In the genomic region with DNA sequence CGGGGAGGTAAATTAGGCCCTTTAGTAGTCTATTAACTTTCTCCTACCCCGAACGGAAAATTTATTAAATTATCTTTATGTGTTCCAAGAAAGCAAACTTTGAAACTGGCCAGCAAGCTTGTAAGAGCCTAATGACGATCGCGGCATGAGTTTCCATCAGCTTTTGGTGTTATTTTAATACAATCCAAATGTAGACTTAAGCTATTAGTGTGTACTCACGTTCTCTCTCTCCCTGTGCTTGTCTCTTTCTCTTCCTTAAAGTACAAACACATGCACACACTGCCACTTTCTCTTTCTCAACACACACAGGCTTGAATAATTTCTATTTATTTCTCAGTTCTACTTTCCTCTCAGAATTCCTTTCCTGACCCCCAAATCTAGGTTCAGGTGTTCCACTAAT, we compare ENCODE assay signal across 19 cellular contexts.
DNase-seq lines count a peak whose midpoint lies in the region; ATAC-seq and TF ChIP-seq lines count a peak whose summit lies in the region.
"Had no signal": no experiment of that assay in that cellular context is flagged by ENCODE, and none has a peak within 500 bp of the region (broad histone marks: within the 10 kb centered on the region; RNA-seq: fewer than 3 reads in every experiment).

No MANE protein-coding gene starts in this region.

- H3K36me3 ChIP-seq in left ventricle myocardium inferior (no peaks in the 10 kb centered on the region), heart left ventricle (no peaks in the 10 kb centered on the region), osteoblast (ENCODE audit: insufficient read depth, low read length) (no peaks in the 10 kb centered on the region), Peyer's patch (no peaks in the 10 kb centered on the region), MG63 (no peaks in the 10 kb centered on the region)

- H3K9me3 Mint-ChIP-seq in WTC11: no peaks in the 10 kb centered on the region
- H3K9me3 Mint-ChIP-seq: stimulated activated naive CD8-positive, alpha-beta T cell treated with anti-CD3 and anti-CD28 coated beads, Interleukin-15, Interleukin-2, amounts not matched to agents 100 ng/mL and 50 ng/mL, for 24 hours; T-helper 1 cell treated with Interleukin-12 subunit alpha and Interleukin-12 subunit beta and Interleukin-4 antibody, amounts not matched to agents 30 μg/mL and 1 μg/mL, for 36 hours had no signal

- H3K4me1 ChIP-seq in left ventricle myocardium inferior (no peaks in the 10 kb centered on the region), heart left ventricle (peaks cover 0 to 22% (median 0%) of the 10 kb centered on the region in 12 donors), osteoblast (ENCODE audit: insufficient read depth, low read length) (peaks cover 20% of the 10 kb centered on the region), Peyer's patch (no peaks in the 10 kb centered on the region)
- H3K4me1 ChIP-seq: A549, parathyroid adenoma had no signal

- POLR2A ChIA-PET in WTC11 (lab: Charles Lee): no interaction called here

- 86 to 90% (median 88%) methylated on average over 7 of the region's 7 CpGs for WGBS in heart left ventricle, 4 donors

- H3K27ac ChIP-seq in left ventricle myocardium inferior (replicated peaks) (peak overlapping the region; percentile 24), heart left ventricle (peak overlapping the region in 2 of 12 donors; percentile 27 to 65), osteoblast (ENCODE audit: low read depth, low read length) (peak overlapping the region; percentile 76), Peyer's patch (no peak overlapping the region)
- H3K27ac ChIP-seq: A549, parathyroid adenoma, RWPE1 had no signal

- peaks cover 5% of the 10 kb centered on the region; the same call in 1 of the 2 replicates for H3K4me1 Mint-ChIP-seq in WTC11

- H3K4me3 ChIP-seq in left ventricle myocardium inferior (no peak overlapping the region), heart left ventricle (no peak overlapping the region), epithelial cell of esophagus (ENCODE audit: low read length) (no peak overlapping the region), osteoblast (ENCODE audit: insufficient read depth, low read length) (peak overlapping the region; percentile 20), Peyer's patch (no peak overlapping the region), MG63 (no peak overlapping the region)
- H3K4me3 ChIP-seq: A549 had no signal

- ATAC-seq in heart left ventricle (no peak), WTC11 (no peak)
- ATAC-seq: A549 had no signal

- no peak overlapping the region for H3K4me3 Mint-ChIP-seq in WTC11
- H3K4me3 Mint-ChIP-seq: stimulated activated naive CD8-positive, alpha-beta T cell treated with anti-CD3 and anti-CD28 coated beads, Interleukin-15, Interleukin-2, amounts not matched to agents 100 ng/mL and 50 ng/mL, for 24 hours; T-helper 1 cell treated with Interleukin-12 subunit alpha and Interleukin-12 subunit beta and Interleukin-4 antibody, amounts not matched to agents 30 μg/mL and 1 μg/mL, for 36 hours had no signal

- no peak overlapping the region for H3K27ac Mint-ChIP-seq in WTC11
- H3K27ac Mint-ChIP-seq: stimulated activated naive CD8-positive, alpha-beta T cell treated with anti-CD3 and anti-CD28 coated beads, Interleukin-15, Interleukin-2, amounts not matched to agents 100 ng/mL and 50 ng/mL, for 24 hours; T-helper 1 cell treated with Interleukin-12 subunit alpha and Interleukin-12 subunit beta and Interleukin-4 antibody, amounts not matched to agents 30 μg/mL and 1 μg/mL, for 36 hours had no signal

- H3K27me3 Mint-ChIP-seq in WTC11 (ENCODE audit: low read depth): no peaks in the 10 kb centered on the region
- H3K27me3 Mint-ChIP-seq: stimulated activated naive CD8-positive, alpha-beta T cell treated with anti-CD3 and anti-CD28 coated beads, Interleukin-15, Interleukin-2, amounts not matched to agents 100 ng/mL and 50 ng/mL, for 24 hours had no signal

- no peaks in the 10 kb centered on the region for H3K79me2 ChIP-seq in osteoblast (ENCODE audit: insufficient read depth, low read length)
- H3K79me2 ChIP-seq: parathyroid adenoma had no signal

- intact Hi-C loops in left ventricle myocardium inferior (cut with micrococcal nuclease) (no loop called here), heart left ventricle (cut with DNase I) (no loop called here)

- TF ChIP-seq POLR2A in heart left ventricle (IDR thresholded peaks at IDR 0.05): no peak
- no peak for TF ChIP-seq POLR2A in Peyer's patch (IDR thresholded peaks at IDR 0.05)

- CTCF ChIA-PET in WTC11 (lab: Charles Lee): no interaction called here

- peak overlapping the region; percentile 52 for H2AFZ ChIP-seq in osteoblast (ENCODE audit: low read length)
- H2AFZ ChIP-seq: parathyroid adenoma had no signal

- no peak for TF ChIP-seq CTCF in left ventricle myocardium inferior (IDR thresholded peaks at IDR 0.05; ENCODE audit: borderline replicate concordance)
- TF ChIP-seq CTCF in heart left ventricle (IDR thresholded peaks at IDR 0.05): no peak
- no peak for TF ChIP-seq CTCF in epithelial cell of esophagus (IDR thresholded peaks at IDR 0.05; ENCODE audit: insufficient read depth, low read depth, low read length, missing control alignments)
- no peak for TF ChIP-seq CTCF in osteoblast (IDR thresholded peaks at IDR 0.05; ENCODE audit: extremely low read depth, low read depth, low read length)
- TF ChIP-seq CTCF in Peyer's patch (IDR thresholded peaks at IDR 0.05): no peak
- no peak for TF ChIP-seq CTCF in WTC11 (IDR thresholded peaks at IDR 0.05)

- H3K36me3 Mint-ChIP-seq in WTC11: no peaks in the 10 kb centered on the region

- no peaks in the 10 kb centered on the region for H3K9me3 ChIP-seq in left ventricle myocardium inferior (replicated peaks)
- H3K9me3 ChIP-seq in heart left ventricle: no peaks in the 10 kb centered on the region
- H3K9me3 ChIP-seq in osteoblast (ENCODE audit: low read depth, low read length): no peaks in the 10 kb centered on the region
- H3K9me3 ChIP-seq in Peyer's patch: no peaks in the 10 kb centered on the region
- H3K9me3 ChIP-seq in MG63: no peaks in the 10 kb centered on the region
- H3K9me3 ChIP-seq: A549 had no signal

- H3K27me3 ChIP-seq in left ventricle myocardium inferior (ENCODE audit: low read depth): no peaks in the 10 kb centered on the region
- no peaks in the 10 kb centered on the region for H3K27me3 ChIP-seq in heart left ventricle
- H3K27me3 ChIP-seq in osteoblast (ENCODE audit: insufficient read depth, low read length): no peaks in the 10 kb centered on the region
- H3K27me3 ChIP-seq in Peyer's patch: no peaks in the 10 kb centered on the region
- H3K27me3 ChIP-seq in MG63: no peaks in the 10 kb centered on the region

- H4K20me1 ChIP-seq in osteoblast (ENCODE audit: insufficient read depth, low read length): no peaks in the 10 kb centered on the region

- peak overlapping the region; percentile 55 for H3K4me2 ChIP-seq in osteoblast (ENCODE audit: insufficient read depth, low read length)
- H3K4me2 ChIP-seq: A549 had no signal

- DNase-seq in left ventricle myocardium inferior: no peak
- no peak for DNase-seq in heart left ventricle
- DNase-seq in epithelial cell of esophagus (ENCODE audit: low read depth): peak; percentile 2
- no peak for DNase-seq in osteoblast (ENCODE audit: insufficient read length, low spot score, missing footprints)
- no peak for DNase-seq in Peyer's patch
- DNase-seq in MG63: no peak
- DNase-seq in WTC11 (ENCODE audit: low spot score): no peak
- no peak for DNase-seq in UCSD-AML1 (lab: John Stamatoyannopoulos, UW; ENCODE audit: unreplicated experiment)
- DNase-seq: activated CD4-positive, alpha-beta T cell treated with anti-CD3 and anti-CD28 coated beads for 1 hour; activated CD8-positive, alpha-beta memory T cell treated with anti-CD3 and anti-CD28 coated beads, Interleukin-2, amount 50 U/mL, for 4 hours; activated naive CD4-positive, alpha-beta T cell; effector CD4-positive, alpha-beta T cell; NCI-H1694 treated with DMSO at 0.1 percent for 48 hours; NCI-H524 treated with DMSO at 0.1 percent for 48 hours had no signal

TF ChIP-seq in WTC11, 78 proteins besides CTCF, POLR2A, EP300 and RAD21:
- TF ChIP-seq, protein P1, sequence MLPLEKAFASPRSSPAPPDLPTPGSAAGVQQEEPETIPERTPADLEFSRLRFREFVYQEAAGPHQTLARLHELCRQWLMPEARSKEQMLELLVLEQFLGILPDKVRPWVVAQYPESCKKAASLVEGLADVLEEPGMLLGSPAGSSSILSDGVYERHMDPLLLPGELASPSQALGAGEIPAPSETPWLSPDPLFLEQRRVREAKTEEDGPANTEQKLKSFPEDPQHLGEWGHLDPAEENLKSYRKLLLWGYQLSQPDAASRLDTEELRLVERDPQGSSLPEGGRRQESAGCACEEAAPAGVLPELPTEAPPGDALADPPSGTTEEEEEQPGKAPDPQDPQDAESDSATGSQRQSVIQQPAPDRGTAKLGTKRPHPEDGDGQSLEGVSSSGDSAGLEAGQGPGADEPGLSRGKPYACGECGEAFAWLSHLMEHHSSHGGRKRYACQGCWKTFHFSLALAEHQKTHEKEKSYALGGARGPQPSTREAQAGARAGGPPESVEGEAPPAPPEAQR (CRISPR knock-in tag; IDR thresholded peaks at IDR 0.05): no peak
- TF ChIP-seq, protein P2, sequence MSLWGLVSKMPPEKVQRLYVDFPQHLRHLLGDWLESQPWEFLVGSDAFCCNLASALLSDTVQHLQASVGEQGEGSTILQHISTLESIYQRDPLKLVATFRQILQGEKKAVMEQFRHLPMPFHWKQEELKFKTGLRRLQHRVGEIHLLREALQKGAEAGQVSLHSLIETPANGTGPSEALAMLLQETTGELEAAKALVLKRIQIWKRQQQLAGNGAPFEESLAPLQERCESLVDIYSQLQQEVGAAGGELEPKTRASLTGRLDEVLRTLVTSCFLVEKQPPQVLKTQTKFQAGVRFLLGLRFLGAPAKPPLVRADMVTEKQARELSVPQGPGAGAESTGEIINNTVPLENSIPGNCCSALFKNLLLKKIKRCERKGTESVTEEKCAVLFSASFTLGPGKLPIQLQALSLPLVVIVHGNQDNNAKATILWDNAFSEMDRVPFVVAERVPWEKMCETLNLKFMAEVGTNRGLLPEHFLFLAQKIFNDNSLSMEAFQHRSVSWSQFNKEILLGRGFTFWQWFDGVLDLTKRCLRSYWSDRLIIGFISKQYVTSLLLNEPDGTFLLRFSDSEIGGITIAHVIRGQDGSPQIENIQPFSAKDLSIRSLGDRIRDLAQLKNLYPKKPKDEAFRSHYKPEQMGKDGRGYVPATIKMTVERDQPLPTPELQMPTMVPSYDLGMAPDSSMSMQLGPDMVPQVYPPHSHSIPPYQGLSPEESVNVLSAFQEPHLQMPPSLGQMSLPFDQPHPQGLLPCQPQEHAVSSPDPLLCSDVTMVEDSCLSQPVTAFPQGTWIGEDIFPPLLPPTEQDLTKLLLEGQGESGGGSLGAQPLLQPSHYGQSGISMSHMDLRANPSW (CRISPR knock-in tag; conservative IDR thresholded peaks at IDR 0.05; ENCODE audit: low read depth): no peak

Comparison
In these comparisons a context has a peak if more than half of its experiments do, and no peak if none do; other contexts are left out.
1. H3K27ac ChIP-seq: peak in left ventricle myocardium inferior (single experiment) and osteoblast (single experiment); none in Peyer's patch (0 of 4).